8 cellular contexts compared by ENCODE assay signal in the genomic region with DNA sequence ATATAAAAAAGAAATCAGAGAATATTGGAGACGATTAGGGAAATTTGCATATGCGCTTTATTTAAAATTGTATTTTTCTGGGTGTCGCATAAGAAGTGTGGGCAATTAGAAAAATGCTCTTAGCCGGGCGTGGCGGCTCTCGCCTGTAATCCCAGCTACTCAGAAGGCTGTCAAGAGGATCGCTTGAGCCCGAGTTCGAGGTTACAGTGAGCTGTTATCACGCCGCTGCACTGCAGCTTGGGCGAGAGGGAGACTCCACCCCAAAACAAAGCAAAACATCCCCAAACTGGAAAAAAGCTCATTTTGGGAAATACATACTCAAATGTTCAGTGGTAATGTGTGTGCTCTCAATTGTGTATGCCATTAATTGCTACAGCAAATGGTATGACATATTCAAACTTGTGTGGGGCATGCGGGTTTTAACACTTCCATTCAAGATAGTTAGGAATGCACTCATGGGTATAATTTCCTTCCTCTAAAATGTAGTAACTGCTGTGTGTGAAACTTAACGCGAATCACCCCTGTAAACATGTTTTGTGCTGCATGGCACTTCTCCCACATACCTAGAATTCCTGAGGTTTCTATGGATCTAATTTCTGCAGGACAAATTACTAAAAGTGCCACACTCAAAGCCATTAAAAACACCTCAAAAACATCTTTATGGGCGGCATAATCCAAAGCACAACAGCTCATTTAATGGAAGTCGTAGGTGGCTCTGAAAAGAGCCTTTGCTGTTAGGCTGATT. TPM values are rescaled to one million over a fixed set of nuclear protein-coding genes. Genes with fewer than 3 reads are reported as not detected.
A peak's percentile ranks its signal among the peaks of the same experiment; 100 is the strongest.
DNase-seq lines count a peak whose midpoint lies in the region; ATAC-seq and TF ChIP-seq lines count a peak whose summit lies in the region.

No MANE protein-coding gene starts in this region.

- no peaks in the 10 kb centered on the region for H3K79me2 ChIP-seq in GM23338 (replicated peaks; ENCODE audit: insufficient read depth)

- intact Hi-C loops in colonic mucosa (cut with DNase I), result no loop called here
- intact Hi-C loops in thyroid gland (cut with DNase I), result no loop called here

- H3K27ac ChIP-seq in GM23338 (ENCODE audit: low read depth) (peak overlapping the region; percentile 96), RWPE2 (ENCODE audit: poor library complexity, severe bottlenecking) (peak overlapping the region; percentile 94), colonic mucosa (peak overlapping the region; percentile 97), lung (ENCODE audit: low read depth in 1 of 2, low read length in 1 of 2) (peak overlapping the region; percentile 76 to 90), thyroid gland (peak overlapping the region; percentile 91 to 92 (median 91))

- 0 to 1% methylated on average over 18 of the region's 18 CpGs for WGBS in lung, 2 donors
- 1% methylated on average over 18 of the region's 18 CpGs for WGBS in thyroid gland, 2 donors

- peaks cover 34% of the 10 kb centered on the region for H3K27me3 Mint-ChIP-seq in GM23338 (ENCODE audit: insufficient read depth, low read depth, poor library complexity)

- peaks cover 7% of the 10 kb centered on the region; the same call in 1 of the 3 replicates for H3K9me3 Mint-ChIP-seq in GM23338

- peak overlapping the region; percentile 77 for H3K4me2 ChIP-seq in GM23338

- no peak overlapping the region for H2AFZ ChIP-seq in GM23338

- H3K9me3 ChIP-seq in RWPE2 (ENCODE audit: severe bottlenecking), result no peaks in the 10 kb centered on the region
- H3K9me3 ChIP-seq in colonic mucosa, result no peaks in the 10 kb centered on the region
- no peaks in the 10 kb centered on the region for H3K9me3 ChIP-seq in lung (ENCODE audit: control insufficient read depth in 2 of 2, insufficient read depth in 1 of 2, low read length in 1 of 2)
- no peaks in the 10 kb centered on the region for H3K9me3 ChIP-seq in thyroid gland

- H3K36me3 ChIP-seq in GM23338 (ENCODE audit: insufficient read depth) (no peaks in the 10 kb centered on the region), RWPE2 (ENCODE audit: low read depth) (no peaks in the 10 kb centered on the region), colonic mucosa (no peaks in the 10 kb centered on the region), lung (ENCODE audit: control insufficient read depth in 2 of 2, insufficient read depth in 2 of 2, low read length in 2 of 2) (no peaks in the 10 kb centered on the region), thyroid gland (no peaks in the 10 kb centered on the region)

- peaks cover 35% of the 10 kb centered on the region for H3K4me1 ChIP-seq in GM23338 (ENCODE audit: insufficient read depth)
- H3K4me1 ChIP-seq in RWPE2 (ENCODE audit: insufficient read depth, poor library complexity, severe bottlenecking), result peaks cover 10% of the 10 kb centered on the region
- H3K4me1 ChIP-seq in colonic mucosa, result peaks cover 6% of the 10 kb centered on the region
- H3K4me1 ChIP-seq in lung (ENCODE audit: control insufficient read depth in 2 of 2, insufficient read depth in 2 of 2, low read length in 2 of 2), result peaks cover 0 to 8% of the 10 kb centered on the region in 2 donors
- peaks cover 9 to 15% of the 10 kb centered on the region in 2 donors for H3K4me1 ChIP-seq in thyroid gland

- peaks cover 8% of the 10 kb centered on the region; the same call in 1 of the 2 replicates for H3F3A ChIP-seq in GM23338 (replicated peaks; ENCODE audit: low read depth)

- H3K4me1 Mint-ChIP-seq in GM23338, result peaks cover 59% of the 10 kb centered on the region

- peak overlapping the region; percentile 99 for H3K27ac Mint-ChIP-seq in GM23338

- H3K4me3 Mint-ChIP-seq in GM23338, result peak overlapping the region; percentile 86

- no peaks in the 10 kb centered on the region for H4K20me1 ChIP-seq in GM23338 (replicated peaks; ENCODE audit: insufficient read depth)

- ATAC-seq in GM23338 (peak; percentile 14), RWPE2 (ENCODE audit: low read depth) (peak; percentile 7; the same call in 2 of the 3 replicates), lung (ENCODE audit: insufficient read depth, low FRiP score) (peak; percentile 1), HG02623 (IDR thresholded peaks at IDR 0.05; ENCODE audit: unreplicated experiment) (no peak)

- no peaks in the 10 kb centered on the region for H3K9me2 ChIP-seq in GM23338 (ENCODE audit: insufficient read depth)

- peak; percentile 85 for DNase-seq in AG10803 (ENCODE audit: low read depth)
- DNase-seq in GM23338 (ENCODE audit: low spot score), result peak; percentile 50
- DNase-seq in RWPE2 (ENCODE audit: low spot score), result no peak
- DNase-seq in colonic mucosa, result peak; percentile 60
- no peak for DNase-seq in lung (ENCODE audit: low spot score)
- DNase-seq in thyroid gland, result peak in 1 of 2 donors; percentile 26
- DNase-seq in NCI-H1105 (lab: John Stamatoyannopoulos, UW), result no peak

- no peaks in the 10 kb centered on the region; the same call in 2 of the 3 replicates for H3K36me3 Mint-ChIP-seq in GM23338 (ENCODE audit: low read depth)

- peak in 1 of 2 donors; percentile 14 for TF ChIP-seq POLR2A in thyroid gland (IDR thresholded peaks at IDR 0.05)

- peak overlapping the region; percentile 67 to 86 for H3K9ac ChIP-seq in colonic mucosa (ENCODE audit: low read depth in 2 of 2, low read length in 2 of 2)

- H3K4me3 ChIP-seq in AG10803 (ENCODE audit: low read length) (peak overlapping the region; percentile 73), GM23338 (peak overlapping the region; percentile 69), RWPE2 (ENCODE audit: severe bottlenecking) (peak overlapping the region; percentile 47), colonic mucosa (peak overlapping the region; percentile 49), lung (peak overlapping the region; percentile 26), thyroid gland (replicated peaks in 1 of 3) (peak overlapping the region; percentile 12 to 45 (median 35))

- TF ChIP-seq CTCF in AG10803 (conservative IDR thresholded peaks at IDR 0.05; ENCODE audit: low read length) (no peak), GM23338 (conservative IDR thresholded peaks at IDR 0.05; ENCODE audit: low read depth in 2 of 2) (no peak), RWPE2 (IDR thresholded peaks at IDR 0.05; ENCODE audit: poor library complexity, severe bottlenecking) (no peak), colonic mucosa (IDR thresholded peaks at IDR 0.05) (no peak), lung (IDR thresholded peaks at IDR 0.05; ENCODE audit: control extremely low read depth, extremely low read depth) (no peak), thyroid gland (IDR thresholded peaks at IDR 0.05) (no peak)

- H3K27me3 ChIP-seq in GM23338 (ENCODE audit: insufficient read depth) (no peaks in the 10 kb centered on the region), RWPE2 (ENCODE audit: insufficient read depth, poor library complexity, severe bottlenecking) (no peaks in the 10 kb centered on the region), colonic mucosa (no peaks in the 10 kb centered on the region), lung (ENCODE audit: control insufficient read depth, insufficient read depth) (no peaks in the 10 kb centered on the region), thyroid gland (no peaks in the 10 kb centered on the region)

RNA-seq across cellular contexts. Expression of gene HFE, which starts 54.7 kb away (rescaled TPM):
- total RNA-seq in GM23338 (2014; rRNA removed; shearing (Covaris generic)), result 0.63 and 0.78 TPM in 2 replicates
- polyA plus RNA-seq in GM23338 (2016; fragmentation: Nextera tagmentation; extraction: Ambion mirVana), result 0.38 and 0.53 TPM in 2 replicates
- 10 to 100 TPM; 11.1 to 11.8 TPM for total RNA-seq in colonic mucosa
- 10 to 100 TPM in 1 of 2 donors, 1 to 10 TPM in 1; 8.3 to 10.7 TPM for total RNA-seq in lung
- 1 to 10 TPM; 3.1 to 5.7 TPM for polyA plus RNA-seq in lung
- 1 to 10 TPM; 7.5 to 9.8 (median 8.3) TPM for total RNA-seq in thyroid gland

Comparison
In these comparisons a context has a peak if more than half of its experiments do, and no peak if none do; other contexts are left out.
1. DNase-seq: peak in AG10803 (single experiment), GM23338 (single experiment) and colonic mucosa (single experiment); none in RWPE2 (single experiment), lung (single experiment) and NCI-H1105 (single experiment).
2. Peak in every context shown above with its lines, with median percentiles within 50 percentile points of each other: H3K4me3 ChIP-seq and H3K27ac ChIP-seq.